ENCODE assay signal across 1 cellular context in the genomic region with DNA sequence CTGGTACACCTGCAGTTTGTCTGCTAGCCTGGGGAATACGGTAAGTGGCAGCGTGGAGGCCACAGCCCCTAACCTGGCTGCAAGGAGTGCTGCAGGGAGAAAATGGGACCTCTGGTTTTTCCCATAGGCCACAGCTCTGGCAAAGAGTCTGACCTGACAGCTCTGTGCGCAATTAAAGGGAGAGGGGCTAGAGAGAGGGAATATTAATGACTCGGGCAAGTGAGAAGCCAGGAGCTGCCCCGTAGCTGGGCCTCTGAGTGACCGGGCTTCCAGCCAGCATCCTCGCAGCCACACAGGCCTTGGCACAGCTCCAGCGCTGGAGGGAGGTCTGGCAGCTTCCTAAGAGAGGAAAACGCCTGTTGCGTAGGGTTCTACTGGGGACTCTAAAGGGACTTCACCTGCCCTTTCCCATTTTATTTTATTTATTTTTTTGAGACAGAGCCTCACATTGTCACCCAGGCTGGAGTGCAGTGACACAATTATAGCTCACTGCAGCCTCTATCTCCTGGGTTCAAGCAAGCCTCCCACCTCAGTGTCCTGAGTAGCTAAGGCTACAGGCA.
TF ChIP-seq lines count a peak whose summit lies in the region.

No MANE protein-coding gene starts in this region.

TF ChIP-seq in HepG2, 621 proteins besides CTCF, POLR2A, EP300 and RAD21 (continued from another document):
- TF ChIP-seq, protein P1, sequence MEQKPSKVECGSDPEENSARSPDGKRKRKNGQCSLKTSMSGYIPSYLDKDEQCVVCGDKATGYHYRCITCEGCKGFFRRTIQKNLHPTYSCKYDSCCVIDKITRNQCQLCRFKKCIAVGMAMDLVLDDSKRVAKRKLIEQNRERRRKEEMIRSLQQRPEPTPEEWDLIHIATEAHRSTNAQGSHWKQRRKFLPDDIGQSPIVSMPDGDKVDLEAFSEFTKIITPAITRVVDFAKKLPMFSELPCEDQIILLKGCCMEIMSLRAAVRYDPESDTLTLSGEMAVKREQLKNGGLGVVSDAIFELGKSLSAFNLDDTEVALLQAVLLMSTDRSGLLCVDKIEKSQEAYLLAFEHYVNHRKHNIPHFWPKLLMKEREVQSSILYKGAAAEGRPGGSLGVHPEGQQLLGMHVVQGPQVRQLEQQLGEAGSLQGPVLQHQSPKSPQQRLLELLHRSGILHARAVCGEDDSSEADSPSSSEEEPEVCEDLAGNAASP (CRISPR knock-in tag; IDR thresholded peaks at IDR 0.05; ENCODE audit: borderline replicate concordance) = peak; percentile 28; the same call in 1 of the 2 replicates
- TF ChIP-seq DNMT3B (CRISPR knock-in tag; conservative IDR thresholded peaks at IDR 0.05) (0 out of 2 replicates have a peak, but pooled peaks have one; percentile 52), ZFP62 (CRISPR knock-in tag; IDR thresholded peaks at IDR 0.05) (no peak), CBX1 (IDR thresholded peaks at IDR 0.05; ENCODE audit: low read depth) (peak; percentile 40), KDM5B (CRISPR knock-in tag; IDR thresholded peaks at IDR 0.05; ENCODE audit: borderline replicate concordance) (peak; percentile 65; the same call in 1 of the 2 replicates), ZNF883 (CRISPR knock-in tag; IDR thresholded peaks at IDR 0.05; ENCODE audit: not compliant biosample characterization) (peak; percentile 25), ZNF225 (CRISPR knock-in tag; IDR thresholded peaks at IDR 0.05) (0 out of 2 replicates have a peak, but pooled peaks have one; percentile 34), MTF1 (CRISPR knock-in tag; IDR thresholded peaks at IDR 0.05) (no peak), HDAC1 (CRISPR knock-in tag; IDR thresholded peaks at IDR 0.05) (peak; percentile 57; the same call in 1 of the 2 replicates), TBX2 (CRISPR knock-in tag; IDR thresholded peaks at IDR 0.05; ENCODE audit: borderline replicate concordance) (peak; percentile 69; the same call in 1 of the 2 replicates), NONO (IDR thresholded peaks at IDR 0.05) (no peak), NONO (CRISPR knock-in tag; conservative IDR thresholded peaks at IDR 0.05) (peak; percentile 54; the same call in 1 of the 2 replicates), KLF16 (CRISPR knock-in tag; IDR thresholded peaks at IDR 0.05) (peak in 1 of 2 experiments; percentile 28; a peak in 1 of 4 replicates), STAG1 (CRISPR knock-in tag; IDR thresholded peaks at IDR 0.05) (peak; percentile 7; the same call in 1 of the 2 replicates), TOPORS (CRISPR knock-in tag; IDR thresholded peaks at IDR 0.05) (no peak), ZNF605 (CRISPR knock-in tag; IDR thresholded peaks at IDR 0.05) (peak; percentile 74; the same call in 1 of the 2 replicates), ZNF431 (CRISPR knock-in tag; IDR thresholded peaks at IDR 0.05; ENCODE audit: borderline replicate concordance, low read depth) (no peak), ZNF121 (CRISPR knock-in tag; IDR thresholded peaks at IDR 0.05) (peak; percentile 13; the same call in 1 of the 2 replicates), ZNF350 (CRISPR knock-in tag; IDR thresholded peaks at IDR 0.05; ENCODE audit: borderline replicate concordance, low read depth) (no peak), FOXA3 (CRISPR knock-in tag; IDR thresholded peaks at IDR 0.05) (peak; percentile 42), NR2F2 (IDR thresholded peaks at IDR 0.05; ENCODE audit: borderline replicate concordance, low read depth) (peak; percentile 43; the same call in 1 of the 2 replicates), HOXA3 (CRISPR knock-in tag; IDR thresholded peaks at IDR 0.05) (no peak), NFIC (IDR thresholded peaks at IDR 0.05; ENCODE audit: low read length) (no peak), RXRA (CRISPR knock-in tag; IDR thresholded peaks at IDR 0.05) (peak; percentile 33; the same call in 1 of the 2 replicates), ELF1 (CRISPR knock-in tag; IDR thresholded peaks at IDR 0.05) (0 out of 2 replicates have a peak, but pooled peaks have one; percentile 19), KDM2A (CRISPR knock-in tag; IDR thresholded peaks at IDR 0.05; ENCODE audit: borderline replicate concordance, low read depth) (peak; percentile 75; the same call in 1 of the 2 replicates), FOSL2 (CRISPR knock-in tag; IDR thresholded peaks at IDR 0.05) (peak; percentile 18; the same call in 1 of the 2 replicates), HDAC2 (CRISPR knock-in tag; IDR thresholded peaks at IDR 0.05) (no peak)
- TF ChIP-seq, protein P2, sequence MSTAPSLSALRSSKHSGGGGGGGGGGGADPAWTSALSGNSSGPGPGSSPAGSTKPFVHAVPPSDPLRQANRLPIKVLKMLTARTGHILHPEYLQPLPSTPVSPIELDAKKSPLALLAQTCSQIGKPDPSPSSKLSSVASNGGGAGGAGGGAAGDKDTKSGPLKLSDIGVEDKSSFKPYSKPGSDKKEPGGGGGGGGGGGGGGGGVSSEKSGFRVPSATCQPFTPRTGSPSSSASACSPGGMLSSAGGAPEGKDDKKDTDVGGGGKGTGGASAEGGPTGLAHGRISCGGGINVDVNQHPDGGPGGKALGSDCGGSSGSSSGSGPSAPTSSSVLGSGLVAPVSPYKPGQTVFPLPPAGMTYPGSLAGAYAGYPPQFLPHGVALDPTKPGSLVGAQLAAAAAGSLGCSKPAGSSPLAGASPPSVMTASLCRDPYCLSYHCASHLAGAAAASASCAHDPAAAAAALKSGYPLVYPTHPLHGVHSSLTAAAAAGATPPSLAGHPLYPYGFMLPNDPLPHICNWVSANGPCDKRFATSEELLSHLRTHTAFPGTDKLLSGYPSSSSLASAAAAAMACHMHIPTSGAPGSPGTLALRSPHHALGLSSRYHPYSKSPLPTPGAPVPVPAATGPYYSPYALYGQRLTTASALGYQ (CRISPR knock-in tag; IDR thresholded peaks at IDR 0.05) = no peak
- TF ChIP-seq, protein P3, sequence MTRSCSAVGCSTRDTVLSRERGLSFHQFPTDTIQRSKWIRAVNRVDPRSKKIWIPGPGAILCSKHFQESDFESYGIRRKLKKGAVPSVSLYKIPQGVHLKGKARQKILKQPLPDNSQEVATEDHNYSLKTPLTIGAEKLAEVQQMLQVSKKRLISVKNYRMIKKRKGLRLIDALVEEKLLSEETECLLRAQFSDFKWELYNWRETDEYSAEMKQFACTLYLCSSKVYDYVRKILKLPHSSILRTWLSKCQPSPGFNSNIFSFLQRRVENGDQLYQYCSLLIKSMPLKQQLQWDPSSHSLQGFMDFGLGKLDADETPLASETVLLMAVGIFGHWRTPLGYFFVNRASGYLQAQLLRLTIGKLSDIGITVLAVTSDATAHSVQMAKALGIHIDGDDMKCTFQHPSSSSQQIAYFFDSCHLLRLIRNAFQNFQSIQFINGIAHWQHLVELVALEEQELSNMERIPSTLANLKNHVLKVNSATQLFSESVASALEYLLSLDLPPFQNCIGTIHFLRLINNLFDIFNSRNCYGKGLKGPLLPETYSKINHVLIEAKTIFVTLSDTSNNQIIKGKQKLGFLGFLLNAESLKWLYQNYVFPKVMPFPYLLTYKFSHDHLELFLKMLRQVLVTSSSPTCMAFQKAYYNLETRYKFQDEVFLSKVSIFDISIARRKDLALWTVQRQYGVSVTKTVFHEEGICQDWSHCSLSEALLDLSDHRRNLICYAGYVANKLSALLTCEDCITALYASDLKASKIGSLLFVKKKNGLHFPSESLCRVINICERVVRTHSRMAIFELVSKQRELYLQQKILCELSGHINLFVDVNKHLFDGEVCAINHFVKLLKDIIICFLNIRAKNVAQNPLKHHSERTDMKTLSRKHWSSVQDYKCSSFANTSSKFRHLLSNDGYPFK (CRISPR knock-in tag; IDR thresholded peaks at IDR 0.05; ENCODE audit: borderline replicate concordance) = peak; percentile 66; the same call in 1 of the 2 replicates
- TF ChIP-seq, protein P4, sequence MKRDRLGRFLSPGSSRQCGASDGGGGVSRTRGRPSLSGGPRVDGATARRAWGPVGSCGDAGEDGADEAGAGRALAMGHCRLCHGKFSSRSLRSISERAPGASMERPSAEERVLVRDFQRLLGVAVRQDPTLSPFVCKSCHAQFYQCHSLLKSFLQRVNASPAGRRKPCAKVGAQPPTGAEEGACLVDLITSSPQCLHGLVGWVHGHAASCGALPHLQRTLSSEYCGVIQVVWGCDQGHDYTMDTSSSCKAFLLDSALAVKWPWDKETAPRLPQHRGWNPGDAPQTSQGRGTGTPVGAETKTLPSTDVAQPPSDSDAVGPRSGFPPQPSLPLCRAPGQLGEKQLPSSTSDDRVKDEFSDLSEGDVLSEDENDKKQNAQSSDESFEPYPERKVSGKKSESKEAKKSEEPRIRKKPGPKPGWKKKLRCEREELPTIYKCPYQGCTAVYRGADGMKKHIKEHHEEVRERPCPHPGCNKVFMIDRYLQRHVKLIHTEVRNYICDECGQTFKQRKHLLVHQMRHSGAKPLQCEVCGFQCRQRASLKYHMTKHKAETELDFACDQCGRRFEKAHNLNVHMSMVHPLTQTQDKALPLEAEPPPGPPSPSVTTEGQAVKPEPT (CRISPR knock-in tag; IDR thresholded peaks at IDR 0.05; ENCODE audit: low read depth) = 0 out of 2 replicates have a peak, but pooled peaks have one; percentile 71
- TF ChIP-seq, protein P5, sequence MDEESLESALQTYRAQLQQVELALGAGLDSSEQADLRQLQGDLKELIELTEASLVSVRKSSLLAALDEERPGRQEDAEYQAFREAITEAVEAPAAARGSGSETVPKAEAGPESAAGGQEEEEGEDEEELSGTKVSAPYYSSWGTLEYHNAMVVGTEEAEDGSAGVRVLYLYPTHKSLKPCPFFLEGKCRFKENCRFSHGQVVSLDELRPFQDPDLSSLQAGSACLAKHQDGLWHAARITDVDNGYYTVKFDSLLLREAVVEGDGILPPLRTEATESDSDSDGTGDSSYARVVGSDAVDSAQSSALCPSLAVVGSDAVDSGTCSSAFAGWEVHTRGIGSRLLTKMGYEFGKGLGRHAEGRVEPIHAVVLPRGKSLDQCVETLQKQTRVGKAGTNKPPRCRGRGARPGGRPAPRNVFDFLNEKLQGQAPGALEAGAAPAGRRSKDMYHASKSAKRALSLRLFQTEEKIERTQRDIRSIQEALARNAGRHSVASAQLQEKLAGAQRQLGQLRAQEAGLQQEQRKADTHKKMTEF (CRISPR knock-in tag; IDR thresholded peaks at IDR 0.05) = peak; percentile 53; the same call in 1 of the 2 replicates
- TF ChIP-seq, protein P6, sequence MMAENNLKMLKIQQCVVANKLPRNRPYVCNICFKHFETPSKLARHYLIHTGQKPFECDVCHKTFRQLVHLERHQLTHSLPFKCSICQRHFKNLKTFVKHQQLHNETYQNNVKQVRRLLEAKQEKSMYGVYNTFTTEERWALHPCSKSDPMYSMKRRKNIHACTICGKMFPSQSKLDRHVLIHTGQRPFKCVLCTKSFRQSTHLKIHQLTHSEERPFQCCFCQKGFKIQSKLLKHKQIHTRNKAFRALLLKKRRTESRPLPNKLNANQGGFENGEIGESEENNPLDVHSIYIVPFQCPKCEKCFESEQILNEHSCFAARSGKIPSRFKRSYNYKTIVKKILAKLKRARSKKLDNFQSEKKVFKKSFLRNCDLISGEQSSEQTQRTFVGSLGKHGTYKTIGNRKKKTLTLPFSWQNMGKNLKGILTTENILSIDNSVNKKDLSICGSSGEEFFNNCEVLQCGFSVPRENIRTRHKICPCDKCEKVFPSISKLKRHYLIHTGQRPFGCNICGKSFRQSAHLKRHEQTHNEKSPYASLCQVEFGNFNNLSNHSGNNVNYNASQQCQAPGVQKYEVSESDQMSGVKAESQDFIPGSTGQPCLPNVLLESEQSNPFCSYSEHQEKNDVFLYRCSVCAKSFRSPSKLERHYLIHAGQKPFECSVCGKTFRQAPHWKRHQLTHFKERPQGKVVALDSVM (CRISPR knock-in tag; IDR thresholded peaks at IDR 0.05) = peak; percentile 67; the same call in 1 of the 2 replicates
